In the genomic region with DNA sequence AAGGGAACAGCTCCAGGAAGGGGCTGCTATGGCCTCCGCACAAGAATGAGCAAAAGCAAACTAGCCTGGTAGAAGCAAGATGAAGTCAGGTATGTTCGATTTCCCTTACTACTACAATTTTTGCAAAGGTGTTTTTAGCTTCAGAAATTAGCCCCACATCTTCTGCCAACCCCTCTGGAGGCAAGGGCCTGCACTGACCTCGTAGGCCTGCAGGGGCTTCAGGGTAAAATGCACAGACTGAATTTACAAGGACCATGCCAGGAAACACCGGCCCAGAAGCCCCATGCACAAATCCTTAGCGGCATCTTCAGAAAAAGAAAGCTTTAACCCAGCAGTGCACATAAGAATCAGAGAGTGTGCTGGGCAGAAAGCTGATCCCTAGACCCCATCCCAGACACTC, we compare ENCODE assay signal across 26 cellular contexts. TPM values are rescaled to one million over a fixed set of nuclear protein-coding genes. Genes with fewer than 3 reads are reported as not detected.
"Had no signal": no experiment of that assay in that cellular context is flagged by ENCODE, and none has a peak within 500 bp of the region (broad histone marks: within the 10 kb centered on the region; RNA-seq: fewer than 3 reads in every experiment).

No MANE protein-coding gene starts in this region.

- H3K36me3 ChIP-seq: esophagus muscularis mucosa, gastrocnemius medialis, lower lobe of right lung, right atrium auricular region, thyroid gland had no signal

- H3K9me3 ChIP-seq: esophagus muscularis mucosa, gastrocnemius medialis, lower lobe of right lung, psoas muscle, right atrium auricular region, thyroid gland had no signal

- H3K36me3 Mint-ChIP-seq: activated CD8-positive, alpha-beta memory T cell treated with anti-CD3 and anti-CD28 coated beads, Interleukin-2, amount 10 ng/mL, durations not matched to agents 7 days and 5 days; activated naive CD4-positive, alpha-beta T cell treated with anti-CD3 and anti-CD28 coated beads, Interleukin-2, amount 50 U/mL, for 24 hours; brain; naive thymus-derived CD4-positive, alpha-beta T cell had no signal

- DNase-seq: activated CD4-positive, alpha-beta T cell treated with anti-CD3 and anti-CD28 coated beads, Interleukin-2, amount 10 ng/mL, durations not matched to agents 7 days and 5 days; activated CD4-positive, CD25-positive, alpha-beta regulatory T cell treated with anti-CD3 and anti-CD28 coated beads, Interleukin-2, amount 50 U/mL, for 72 hours; activated CD8-positive, alpha-beta memory T cell treated with anti-CD3 and anti-CD28 coated beads, Interleukin-2, amount 10 ng/mL, durations not matched to agents 7 days and 5 days; activated CD8-positive, alpha-beta T cell treated with anti-CD3 and anti-CD28 coated beads for 36 hours; activated gamma-delta T cell treated with Interleukin-2 at 50 U/mL for 16 hours; caudate nucleus; dermis blood vessel endothelial cell; effector memory CD4-positive, alpha-beta T cell; gastrocnemius medialis; hypothalamus; left colon; lower lobe of right lung; naive thymus-derived CD4-positive, alpha-beta T cell; psoas muscle; stimulated activated CD4-positive, alpha-beta T cell treated with anti-CD3 and anti-CD28 coated beads, Interleukin-1b, Interleukin-23, amount 100 ng/mL, for 48 hours; substantia nigra; T-helper 2 cell; thyroid gland had no signal

- H3K4me1 ChIP-seq: esophagus muscularis mucosa, gastrocnemius medialis, lower lobe of right lung, psoas muscle, right atrium auricular region, thyroid gland had no signal

- H3K9me3 Mint-ChIP-seq: activated CD4-positive, alpha-beta T cell treated with anti-CD3 and anti-CD28 coated beads, Interleukin-2, amount 10 ng/mL, durations not matched to agents 7 days and 5 days; activated CD8-positive, alpha-beta T cell treated with anti-CD3 and anti-CD28 coated beads for 36 hours; activated naive CD4-positive, alpha-beta T cell treated with anti-CD3 and anti-CD28 coated beads, Interleukin-2, amount 50 U/mL, for 24 hours; stimulated activated naive CD8-positive, alpha-beta T cell treated with anti-CD3 and anti-CD28 coated beads, Interleukin-15, Interleukin-2, amounts not matched to agents 100 ng/mL and 50 ng/mL, for 24 hours had no signal

- ATAC-seq: activated CD8-positive, alpha-beta memory T cell treated with anti-CD3 and anti-CD28 coated beads, Interleukin-2, amount 10 ng/mL, durations not matched to agents 7 days and 5 days; activated CD8-positive, alpha-beta T cell treated with anti-CD3 and anti-CD28 coated beads for 36 hours; gastrocnemius medialis; left colon; lower lobe of right lung; naive thymus-derived CD4-positive, alpha-beta T cell; psoas muscle had no signal

- H3K4me1 Mint-ChIP-seq: activated CD4-positive, alpha-beta T cell treated with anti-CD3 and anti-CD28 coated beads, Interleukin-2, amount 10 ng/mL, durations not matched to agents 7 days and 5 days; activated CD8-positive, alpha-beta memory T cell treated with anti-CD3 and anti-CD28 coated beads, Interleukin-2, amount 10 ng/mL, durations not matched to agents 7 days and 5 days; activated naive CD4-positive, alpha-beta T cell treated with anti-CD3 and anti-CD28 coated beads, Interleukin-2, amount 50 U/mL, for 24 hours; naive thymus-derived CD4-positive, alpha-beta T cell had no signal

- H3K4me3 Mint-ChIP-seq: activated CD4-positive, alpha-beta T cell treated with anti-CD3 and anti-CD28 coated beads, Interleukin-2, amount 10 ng/mL, durations not matched to agents 7 days and 5 days; activated CD8-positive, alpha-beta memory T cell treated with anti-CD3 and anti-CD28 coated beads, Interleukin-2, amount 10 ng/mL, durations not matched to agents 7 days and 5 days; activated CD8-positive, alpha-beta T cell treated with anti-CD3 and anti-CD28 coated beads for 36 hours; activated naive CD4-positive, alpha-beta T cell treated with anti-CD3 and anti-CD28 coated beads, Interleukin-2, amount 50 U/mL, for 24 hours; brain; naive thymus-derived CD4-positive, alpha-beta T cell; stimulated activated naive CD8-positive, alpha-beta T cell treated with anti-CD3 and anti-CD28 coated beads, Interleukin-15, Interleukin-2, amounts not matched to agents 100 ng/mL and 50 ng/mL, for 24 hours had no signal

- H3K27me3 Mint-ChIP-seq: activated CD8-positive, alpha-beta T cell treated with anti-CD3 and anti-CD28 coated beads for 36 hours had no signal

- H3K4me3 ChIP-seq: esophagus muscularis mucosa, gastrocnemius medialis, lower lobe of right lung, psoas muscle, right atrium auricular region, skin epidermis, thyroid gland had no signal

- H3K27me3 ChIP-seq: right atrium auricular region, thyroid gland had no signal

- FAIRE-seq: keratinocyte had no signal

- H3K27ac ChIP-seq: esophagus muscularis mucosa, gastrocnemius medialis, lower lobe of right lung, psoas muscle, right atrium auricular region, skin epidermis, thyroid gland, VCaP had no signal

- H3K27ac Mint-ChIP-seq: activated CD4-positive, alpha-beta T cell treated with anti-CD3 and anti-CD28 coated beads, Interleukin-2, amount 10 ng/mL, durations not matched to agents 7 days and 5 days; activated CD8-positive, alpha-beta memory T cell treated with anti-CD3 and anti-CD28 coated beads, Interleukin-2, amount 10 ng/mL, durations not matched to agents 7 days and 5 days; activated CD8-positive, alpha-beta T cell treated with anti-CD3 and anti-CD28 coated beads for 36 hours; activated naive CD4-positive, alpha-beta T cell treated with anti-CD3 and anti-CD28 coated beads, Interleukin-2, amount 50 U/mL, for 24 hours; brain; naive thymus-derived CD4-positive, alpha-beta T cell; stimulated activated naive CD8-positive, alpha-beta T cell treated with anti-CD3 and anti-CD28 coated beads, Interleukin-15, Interleukin-2, amounts not matched to agents 100 ng/mL and 50 ng/mL, for 24 hours had no signal

RNA-seq across cellular contexts. Expression of a gene that starts 53.0 kb away (rescaled TPM):
- total RNA-seq: activated CD4-positive, alpha-beta T cell treated with anti-CD3 and anti-CD28 coated beads, Interleukin-2, amount 10 ng/mL, durations not matched to agents 7 days and 5 days; activated CD8-positive, alpha-beta memory T cell treated with anti-CD3 and anti-CD28 coated beads, Interleukin-2, amount 10 ng/mL, durations not matched to agents 7 days and 5 days; activated CD8-positive, alpha-beta T cell treated with anti-CD3 and anti-CD28 coated beads for 36 hours; dermis blood vessel endothelial cell; naive thymus-derived CD4-positive, alpha-beta T cell had no signal
- polyA plus RNA-seq: keratinocyte; naive thymus-derived CD4-positive, alpha-beta T cell had no signal
